8 cellular contexts compared by ENCODE assay signal in genomic region chr3:68972358-68972979, GRCh38. TPM values are rescaled to one million over a fixed set of nuclear protein-coding genes. Genes with fewer than 3 reads are reported as not detected.
DNase-seq lines count a peak whose midpoint lies in the region; ATAC-seq and TF ChIP-seq lines count a peak whose summit lies in the region.

No MANE protein-coding gene starts in this region.

- H2AFZ ChIP-seq in neural cell (ENCODE audit: low read depth, low read length): no peak overlapping the region

- no peaks in the 10 kb centered on the region for H3K9me2 ChIP-seq in neural cell (ENCODE audit: insufficient read depth, low read length)

- peak; percentile 97 for TF ChIP-seq CTCF in neural cell (IDR thresholded peaks at IDR 0.05; ENCODE audit: poor library complexity, severe bottlenecking)

- peak; percentile 11 for TF ChIP-seq EP300 in neural cell (conservative IDR thresholded peaks at IDR 0.05; ENCODE audit: poor library complexity, severe bottlenecking)

- peak; percentile 68 for ATAC-seq in HG02610 (IDR thresholded peaks at IDR 0.05; ENCODE audit: unreplicated experiment)
- no peak for ATAC-seq in HG02973 (IDR thresholded peaks at IDR 0.05; ENCODE audit: unreplicated experiment)

- no peaks in the 10 kb centered on the region for H3K9me3 ChIP-seq in neural cell (ENCODE audit: low read length)

- H3K27me3 ChIP-seq in neural cell (ENCODE audit: insufficient read depth, low read depth, low read length): no peaks in the 10 kb centered on the region

- H3K4me3 ChIP-seq in neural cell (ENCODE audit: low read length): no peak overlapping the region

- H3K9ac ChIP-seq in neural cell (ENCODE audit: low read length): no peak overlapping the region

- no peaks in the 10 kb centered on the region for H4K20me1 ChIP-seq in neural cell (ENCODE audit: insufficient read depth)

- H3K36me3 ChIP-seq in neural cell (ENCODE audit: insufficient read depth, low read length): no peaks in the 10 kb centered on the region

- H3K4me2 ChIP-seq in neural cell (ENCODE audit: low read length): no peak overlapping the region

- DNase-seq in activated effector memory CD4-positive, alpha-beta T cell treated with anti-CD3 and anti-CD28 coated beads, Interleukin-2, amount 50 U/mL, for 16 hours: peak; percentile 68
- DNase-seq in activated effector memory CD4-positive, alpha-beta T cell treated with Interleukin-2 at 50 U/mL for 16 hours: no peak
- peak; percentile 4 for DNase-seq in NCI-H2107 (lab: John Stamatoyannopoulos, UW)
- DNase-seq in activated CD4-positive, alpha-beta T cell treated with anti-CD3 and anti-CD28 coated beads, Interleukin-2, amount 50 U/mL, for 4 hours: peak; percentile 4
- DNase-seq in fibroblast of gingiva (ENCODE audit: low read depth): peak; percentile 30

- H3F3A ChIP-seq in neural cell (ENCODE audit: insufficient read depth, low read length, poor library complexity, severe bottlenecking): no peaks in the 10 kb centered on the region

- TF ChIP-seq RAD21 in neural cell (conservative IDR thresholded peaks at IDR 0.05): peak; percentile 98

- H3K79me2 ChIP-seq in neural cell (replicated peaks; ENCODE audit: insufficient read depth, low read length): no peaks in the 10 kb centered on the region

- no peak overlapping the region for H3K27ac ChIP-seq in neural cell (ENCODE audit: low read length)

TF ChIP-seq in neural cell, 6 proteins besides CTCF, POLR2A, EP300 and RAD21:
- TF ChIP-seq POLR2AphosphoS5 (IDR thresholded peaks at IDR 0.05) (peak; percentile 17), TAF1 (IDR thresholded peaks at IDR 0.05; ENCODE audit: low read depth) (no peak), SMC3 (conservative IDR thresholded peaks at IDR 0.05; ENCODE audit: poor library complexity) (peak; percentile 95)
TF ChIP-seq in neural cell: peak in this region for 2.

RNA-seq across cellular contexts. Expression of gene TAFA4, which starts 40.1 kb away (rescaled TPM):
- 0.19 TPM in 1 of 2 replicates, not detected in the other for polyA plus RNA-seq in neural cell
- polyA minus RNA-seq in neural cell: 0.49 TPM in 1 of 2 replicates, not detected in the other

RNA-seq across cellular contexts. Expression of gene EOGT, which starts 41.0 kb away (rescaled TPM):
- 3.2 and 5.2 TPM in 2 replicates for polyA plus RNA-seq in neural cell
- polyA minus RNA-seq in neural cell: 2.7 and 6.3 TPM in 2 replicates
